1 cellular context compared by ENCODE assay signal in genomic region chr6:2971420-2972218, GRCh38.
TF ChIP-seq lines count a peak whose summit lies in the region.

SERPINB6 (minus strand) TSS chr6:2971567; CDS start chr6:2959332, 12,235 bp downstream.

TF ChIP-seq in HEK293, 187 proteins besides CTCF, POLR2A, EP300 and RAD21 (continued from another document):
- TF ChIP-seq, protein P1, sequence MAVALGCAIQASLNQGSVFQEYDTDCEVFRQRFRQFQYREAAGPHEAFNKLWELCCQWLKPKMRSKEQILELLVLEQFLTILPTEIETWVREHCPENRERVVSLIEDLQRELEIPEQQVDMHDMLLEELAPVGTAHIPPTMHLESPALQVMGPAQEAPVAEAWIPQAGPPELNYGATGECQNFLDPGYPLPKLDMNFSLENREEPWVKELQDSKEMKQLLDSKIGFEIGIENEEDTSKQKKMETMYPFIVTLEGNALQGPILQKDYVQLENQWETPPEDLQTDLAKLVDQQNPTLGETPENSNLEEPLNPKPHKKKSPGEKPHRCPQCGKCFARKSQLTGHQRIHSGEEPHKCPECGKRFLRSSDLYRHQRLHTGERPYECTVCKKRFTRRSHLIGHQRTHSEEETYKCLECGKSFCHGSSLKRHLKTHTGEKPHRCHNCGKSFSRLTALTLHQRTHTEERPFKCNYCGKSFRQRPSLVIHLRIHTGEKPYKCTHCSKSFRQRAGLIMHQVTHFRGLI (tag by site-specific recombination; IDR thresholded peaks at IDR 0.05) = peak; percentile 21; the same call in 1 of the 2 replicates
- TF ChIP-seq ZBTB17 (tag by site-specific recombination; IDR thresholded peaks at IDR 0.05) (peak; percentile 87), ZNF398 (tag by site-specific recombination; IDR thresholded peaks at IDR 0.05) (0 out of 2 replicates have a peak, but pooled peaks have one; percentile 30), GLIS2 (tag by site-specific recombination; IDR thresholded peaks at IDR 0.05) (no peak; the same call in 1 of the 2 replicates), ZNF157 (tag by site-specific recombination; IDR thresholded peaks at IDR 0.05) (no peak), ZNF561 (tag by site-specific recombination; IDR thresholded peaks at IDR 0.05; ENCODE audit: borderline replicate concordance) (no peak), ZNF239 (tag by site-specific recombination; IDR thresholded peaks at IDR 0.05) (no peak), ZNF707 (tag by site-specific recombination; IDR thresholded peaks at IDR 0.05) (no peak), PRDM10 (tag by site-specific recombination; IDR thresholded peaks at IDR 0.05) (peak; percentile 74), PRDM1 (tag by site-specific recombination; IDR thresholded peaks at IDR 0.05) (no peak), ZNF629 (tag by site-specific recombination; IDR thresholded peaks at IDR 0.05) (peak; percentile 27; the same call in 1 of the 2 replicates), ZNF341 (tag by site-specific recombination; IDR thresholded peaks at IDR 0.05; ENCODE audit: low read depth) (peak; percentile 41; the same call in 1 of the 2 replicates), SCRT2 (tag by site-specific recombination; IDR thresholded peaks at IDR 0.05) (no peak), ZNF148 (tag by site-specific recombination; IDR thresholded peaks at IDR 0.05; ENCODE audit: borderline replicate concordance) (no peak), ZNF112 (tag by site-specific recombination; IDR thresholded peaks at IDR 0.05) (no peak), GLIS1 (tag by site-specific recombination; IDR thresholded peaks at IDR 0.05) (0 out of 2 replicates have a peak, but pooled peaks have one; percentile 14), ZBTB48 (tag by site-specific recombination; IDR thresholded peaks at IDR 0.05) (0 out of 2 replicates have a peak, but pooled peaks have one; percentile 25), ZNF335 (tag by site-specific recombination; conservative IDR thresholded peaks at IDR 0.05) (peak; percentile 90), MEIS1 (CRISPR knock-in tag; IDR thresholded peaks at IDR 0.05; ENCODE audit: borderline replicate concordance) (no peak), HOXD13 (CRISPR knock-in tag; IDR thresholded peaks at IDR 0.05; ENCODE audit: borderline replicate concordance) (no peak), ZNF501 (tag by site-specific recombination; IDR thresholded peaks at IDR 0.05) (no peak), ZNF571 (tag by site-specific recombination; IDR thresholded peaks at IDR 0.05) (no peak), ZNF292 (tag by site-specific recombination; IDR thresholded peaks at IDR 0.05; ENCODE audit: borderline replicate concordance, low read depth) (no peak), ZNF37A (tag by site-specific recombination; IDR thresholded peaks at IDR 0.05) (no peak), ZNF626 (tag by site-specific recombination; IDR thresholded peaks at IDR 0.05) (no peak), ZNF621 (tag by site-specific recombination; IDR thresholded peaks at IDR 0.05) (no peak), ZNF777 (tag by site-specific recombination; IDR thresholded peaks at IDR 0.05; ENCODE audit: borderline replicate concordance) (peak; percentile 60; the same call in 1 of the 2 replicates), ZNF585B (tag by site-specific recombination; IDR thresholded peaks at IDR 0.05) (no peak), MZF1 (tag by site-specific recombination; IDR thresholded peaks at IDR 0.05; ENCODE audit: borderline replicate concordance) (no peak)
- TF ChIP-seq, protein P2, sequence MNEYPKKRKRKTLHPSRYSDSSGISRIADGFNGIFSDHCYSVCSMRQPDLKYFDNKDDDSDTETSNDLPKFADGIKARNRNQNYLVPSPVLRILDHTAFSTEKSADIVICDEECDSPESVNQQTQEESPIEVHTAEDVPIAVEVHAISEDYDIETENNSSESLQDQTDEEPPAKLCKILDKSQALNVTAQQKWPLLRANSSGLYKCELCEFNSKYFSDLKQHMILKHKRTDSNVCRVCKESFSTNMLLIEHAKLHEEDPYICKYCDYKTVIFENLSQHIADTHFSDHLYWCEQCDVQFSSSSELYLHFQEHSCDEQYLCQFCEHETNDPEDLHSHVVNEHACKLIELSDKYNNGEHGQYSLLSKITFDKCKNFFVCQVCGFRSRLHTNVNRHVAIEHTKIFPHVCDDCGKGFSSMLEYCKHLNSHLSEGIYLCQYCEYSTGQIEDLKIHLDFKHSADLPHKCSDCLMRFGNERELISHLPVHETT (tag by site-specific recombination; IDR thresholded peaks at IDR 0.05) = no peak
- TF ChIP-seq, protein P3, sequence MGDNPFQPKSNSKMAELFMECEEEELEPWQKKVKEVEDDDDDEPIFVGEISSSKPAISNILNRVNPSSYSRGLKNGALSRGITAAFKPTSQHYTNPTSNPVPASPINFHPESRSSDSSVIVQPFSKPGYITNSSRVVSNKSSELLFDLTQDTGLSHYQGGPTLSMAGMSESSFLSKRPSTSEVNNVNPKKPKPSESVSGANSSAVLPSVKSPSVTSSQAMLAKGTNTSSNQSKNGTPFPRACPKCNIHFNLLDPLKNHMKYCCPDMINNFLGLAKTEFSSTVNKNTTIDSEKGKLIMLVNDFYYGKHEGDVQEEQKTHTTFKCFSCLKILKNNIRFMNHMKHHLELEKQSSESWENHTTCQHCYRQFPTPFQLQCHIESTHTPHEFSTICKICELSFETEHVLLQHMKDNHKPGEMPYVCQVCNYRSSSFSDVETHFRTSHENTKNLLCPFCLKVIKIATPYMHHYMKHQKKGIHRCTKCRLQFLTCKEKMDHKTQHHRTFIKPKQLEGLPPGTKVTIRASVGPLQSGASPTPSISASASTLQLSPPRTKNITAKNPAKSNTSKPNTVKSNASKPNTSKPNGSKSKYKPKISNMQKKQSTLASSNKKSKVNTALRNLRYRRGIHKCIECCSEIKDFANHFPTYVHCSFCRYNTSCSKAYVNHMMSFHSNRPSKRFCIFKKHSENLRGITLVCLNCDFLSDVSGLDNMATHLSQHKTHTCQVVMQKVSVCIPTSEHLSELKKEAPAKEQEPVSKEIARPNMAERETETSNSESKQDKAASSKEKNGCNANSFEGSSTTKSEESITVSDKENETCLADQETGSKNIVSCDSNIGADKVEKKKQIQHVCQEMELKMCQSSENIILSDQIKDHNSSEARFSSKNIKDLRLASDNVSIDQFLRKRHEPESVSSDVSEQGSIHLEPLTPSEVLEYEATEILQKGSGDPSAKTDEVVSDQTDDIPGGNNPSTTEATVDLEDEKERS (tag by site-specific recombination; IDR thresholded peaks at IDR 0.05) = no peak
- TF ChIP-seq, protein P4, sequence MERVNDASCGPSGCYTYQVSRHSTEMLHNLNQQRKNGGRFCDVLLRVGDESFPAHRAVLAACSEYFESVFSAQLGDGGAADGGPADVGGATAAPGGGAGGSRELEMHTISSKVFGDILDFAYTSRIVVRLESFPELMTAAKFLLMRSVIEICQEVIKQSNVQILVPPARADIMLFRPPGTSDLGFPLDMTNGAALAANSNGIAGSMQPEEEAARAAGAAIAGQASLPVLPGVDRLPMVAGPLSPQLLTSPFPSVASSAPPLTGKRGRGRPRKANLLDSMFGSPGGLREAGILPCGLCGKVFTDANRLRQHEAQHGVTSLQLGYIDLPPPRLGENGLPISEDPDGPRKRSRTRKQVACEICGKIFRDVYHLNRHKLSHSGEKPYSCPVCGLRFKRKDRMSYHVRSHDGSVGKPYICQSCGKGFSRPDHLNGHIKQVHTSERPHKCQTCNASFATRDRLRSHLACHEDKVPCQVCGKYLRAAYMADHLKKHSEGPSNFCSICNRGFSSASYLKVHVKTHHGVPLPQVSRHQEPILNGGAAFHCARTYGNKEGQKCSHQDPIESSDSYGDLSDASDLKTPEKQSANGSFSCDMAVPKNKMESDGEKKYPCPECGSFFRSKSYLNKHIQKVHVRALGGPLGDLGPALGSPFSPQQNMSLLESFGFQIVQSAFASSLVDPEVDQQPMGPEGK (tag by site-specific recombination; IDR thresholded peaks at IDR 0.05) = peak; percentile 82
- TF ChIP-seq, protein P5, sequence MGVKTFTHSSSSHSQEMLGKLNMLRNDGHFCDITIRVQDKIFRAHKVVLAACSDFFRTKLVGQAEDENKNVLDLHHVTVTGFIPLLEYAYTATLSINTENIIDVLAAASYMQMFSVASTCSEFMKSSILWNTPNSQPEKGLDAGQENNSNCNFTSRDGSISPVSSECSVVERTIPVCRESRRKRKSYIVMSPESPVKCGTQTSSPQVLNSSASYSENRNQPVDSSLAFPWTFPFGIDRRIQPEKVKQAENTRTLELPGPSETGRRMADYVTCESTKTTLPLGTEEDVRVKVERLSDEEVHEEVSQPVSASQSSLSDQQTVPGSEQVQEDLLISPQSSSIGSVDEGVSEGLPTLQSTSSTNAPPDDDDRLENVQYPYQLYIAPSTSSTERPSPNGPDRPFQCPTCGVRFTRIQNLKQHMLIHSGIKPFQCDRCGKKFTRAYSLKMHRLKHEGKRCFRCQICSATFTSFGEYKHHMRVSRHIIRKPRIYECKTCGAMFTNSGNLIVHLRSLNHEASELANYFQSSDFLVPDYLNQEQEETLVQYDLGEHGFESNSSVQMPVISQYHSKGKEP (tag by site-specific recombination; IDR thresholded peaks at IDR 0.05) = no peak
- TF ChIP-seq, protein P6, sequence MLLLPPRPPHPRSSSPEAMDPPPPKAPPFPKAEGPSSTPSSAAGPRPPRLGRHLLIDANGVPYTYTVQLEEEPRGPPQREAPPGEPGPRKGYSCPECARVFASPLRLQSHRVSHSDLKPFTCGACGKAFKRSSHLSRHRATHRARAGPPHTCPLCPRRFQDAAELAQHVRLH (tag by site-specific recombination; IDR thresholded peaks at IDR 0.05) = no peak
